In the genomic region with DNA sequence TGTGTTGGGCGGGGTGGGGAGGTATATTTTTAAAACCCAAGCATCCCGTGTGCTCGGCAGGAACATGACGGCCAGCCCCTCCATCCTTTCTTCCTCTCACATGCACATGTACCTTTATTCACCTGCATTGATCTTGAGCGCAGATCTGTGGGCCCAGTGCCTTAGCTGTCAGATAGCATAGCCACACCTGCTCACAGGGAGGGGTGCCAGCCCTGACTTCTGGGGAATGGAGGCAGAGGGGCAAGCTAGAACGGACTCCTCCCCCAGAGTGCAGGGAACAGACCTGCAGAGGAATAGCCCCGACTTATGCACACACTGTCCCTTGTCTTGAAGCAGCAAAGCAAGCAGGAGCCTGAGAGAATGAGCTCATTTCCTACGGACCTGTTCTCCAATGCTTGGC, we compare ENCODE assay signal across 21 cellular contexts. TPM values are rescaled to one million over a fixed set of nuclear protein-coding genes. Genes with fewer than 3 reads are reported as not detected.
DNase-seq lines count a peak whose midpoint lies in the region; ATAC-seq, FAIRE-seq and TF ChIP-seq lines count a peak whose summit lies in the region.
"Had no signal": no experiment of that assay in that cellular context is flagged by ENCODE, and none has a peak within 500 bp of the region (broad histone marks: within the 10 kb centered on the region; RNA-seq: fewer than 3 reads in every experiment).

No MANE protein-coding gene starts in this region.

- TF ChIP-seq POLR2A in K562 (conservative IDR thresholded peaks at IDR 0.05) (no peak), tibial nerve (IDR thresholded peaks at IDR 0.05) (no peak)

- CTCF ChIA-PET in K562 (lab: Yijun Ruan, JAX; ENCODE audit: low intra/inter-chr PET ratio) = no interaction called here

- H3K27ac ChIP-seq in GM23338 (ENCODE audit: low read depth) (no peak overlapping the region), SU-DHL-6 (ENCODE audit: low read depth, low read length) (peak overlapping the region; percentile 83), K562 (ENCODE audit: extremely low read depth, low read depth, low read length) (no peak overlapping the region), tibial nerve (no peak overlapping the region)
- H3K27ac ChIP-seq: BLaER1 had no signal

- TF ChIP-seq RAD21 in K562 (CRISPR knock-in tag; conservative IDR thresholded peaks at IDR 0.05 in 1 of 2, IDR thresholded peaks at IDR 0.05 in 1 of 2) = no peak

- H3K4me1 Mint-ChIP-seq in GM23338 = no peaks in the 10 kb centered on the region
- H3K4me1 Mint-ChIP-seq in nephron progenitor cell = peaks cover 11% of the 10 kb centered on the region

- no peak overlapping the region for H3K4me3 Mint-ChIP-seq in GM23338
- no peak overlapping the region for H3K4me3 Mint-ChIP-seq in nephron progenitor cell
- H3K4me3 Mint-ChIP-seq: CD14-positive monocyte; CD4-positive, alpha-beta memory T cell; HFFc6; IgD-negative memory B cell had no signal

- no peaks in the 10 kb centered on the region for H3K9me1 ChIP-seq in K562 (ENCODE audit: control insufficient read depth, insufficient read depth, low read length)

- TF ChIP-seq CTCF in GM23338 (conservative IDR thresholded peaks at IDR 0.05; ENCODE audit: low read depth in 2 of 2) (no peak), SU-DHL-6 (IDR thresholded peaks at IDR 0.05; ENCODE audit: insufficient read depth, low read length, poor library complexity, severe bottlenecking) (no peak), K562 (IDR thresholded peaks at IDR 0.05 in 2 of 3, conservative IDR thresholded peaks at IDR 0.05 in 1 of 3; ENCODE audit: insufficient read depth in 2 of 3, low read depth in 1 of 3, low read length in 3 of 3) (no peak), nephron progenitor cell (IDR thresholded peaks at IDR 0.05) (no peak), tibial nerve (IDR thresholded peaks at IDR 0.05) (no peak)

- H3K27me3 Mint-ChIP-seq in GM23338 (ENCODE audit: insufficient read depth, low read depth, poor library complexity) = peaks cover 4% of the 10 kb centered on the region
- H3K27me3 Mint-ChIP-seq in nephron progenitor cell (ENCODE audit: low read depth, poor library complexity) = peaks cover 5% of the 10 kb centered on the region
- H3K27me3 Mint-ChIP-seq: CD4-positive, alpha-beta memory T cell; IgD-negative memory B cell had no signal

- DNase-seq in GM23338 (ENCODE audit: low spot score) = no peak
- DNase-seq in K562 (ENCODE audit: extremely low read depth in 1 of 4, low spot score in 3 of 4) = no peak
- DNase-seq in nephron progenitor cell = no peak
- no peak for DNase-seq in tibial nerve (ENCODE audit: low spot score in 2 of 2)
- no peak for DNase-seq in LoVo (ENCODE audit: low spot score)
- DNase-seq in NCI-H2171 treated with DMSO at 0.1 percent for 48 hours (lab: John Stamatoyannopoulos, UW) = no peak
- DNase-seq: 8988T; CD4-positive, alpha-beta memory T cell; COR-L47; DMS 273 treated with DMSO at 0.1 percent for 48 hours; HFFc6 had no signal

- no peaks in the 10 kb centered on the region; the same call in 1 of the 2 replicates for H4K20me1 ChIP-seq in GM23338 (replicated peaks; ENCODE audit: insufficient read depth)
- no peaks in the 10 kb centered on the region for H4K20me1 ChIP-seq in SU-DHL-6 (ENCODE audit: low read depth, low read length)
- no peaks in the 10 kb centered on the region; the same call in 1 of the 2 replicates for H4K20me1 ChIP-seq in K562 (replicated peaks; ENCODE audit: control insufficient read depth, insufficient read depth, low read length)
- H4K20me1 ChIP-seq: BLaER1 had no signal

- POLR2A ChIA-PET in K562 (lab: Yijun Ruan, JAX) = interaction anchor here (0.5 to 0.9 kb wide), 4 partner anchors 11 to 121 kb away, joined by 3 to 4 read pairs (median 3); no protein-coding TSS in a partner anchor

- FAIRE-seq in K562 (lab: Jason Lieb, UNC) = no peak
- FAIRE-seq: G401.6, GM12891, GM19239, H54, HepG2 had no signal

- H3K4me1 ChIP-seq in GM23338 (ENCODE audit: insufficient read depth) = no peaks in the 10 kb centered on the region
- H3K4me1 ChIP-seq in K562 (replicated peaks in 1 of 2; ENCODE audit: control insufficient read depth in 2 of 2, insufficient read depth in 2 of 2, low read length in 2 of 2) = no peaks in the 10 kb centered on the region
- H3K4me1 ChIP-seq in tibial nerve = no peaks in the 10 kb centered on the region

- ATAC-seq in GM23338 (peak; percentile 41; the same call in 2 of the 3 replicates), K562 (no peak)
- ATAC-seq: HCT116 had no signal

- H2AFZ ChIP-seq in GM23338 = no peak overlapping the region
- H2AFZ ChIP-seq in SU-DHL-6 (ENCODE audit: low read depth, low read length, severe bottlenecking) = no peak overlapping the region
- no peak overlapping the region for H2AFZ ChIP-seq in K562 (ENCODE audit: low read depth, low read length)

- H3K79me2 ChIP-seq in GM23338 (replicated peaks; ENCODE audit: insufficient read depth) = no peaks in the 10 kb centered on the region
- H3K79me2 ChIP-seq in SU-DHL-6 (ENCODE audit: insufficient read depth, low read length) = no peaks in the 10 kb centered on the region
- H3K79me2 ChIP-seq in K562 (ENCODE audit: control insufficient read depth, insufficient read depth, low read length) = no peaks in the 10 kb centered on the region

- H3K9me3 Mint-ChIP-seq in GM23338 (no peaks in the 10 kb centered on the region), nephron progenitor cell (no peaks in the 10 kb centered on the region)
- H3K9me3 Mint-ChIP-seq: CD14-positive monocyte; CD4-positive, alpha-beta memory T cell; HFFc6; IgD-negative memory B cell had no signal

- H3K9me3 ChIP-seq in SU-DHL-6 (ENCODE audit: insufficient read depth, low read length) (no peaks in the 10 kb centered on the region), K562 (replicated peaks; ENCODE audit: control insufficient read depth, insufficient read depth, low read depth, low read length) (no peaks in the 10 kb centered on the region), tibial nerve (no peaks in the 10 kb centered on the region)
- H3K9me3 ChIP-seq: BLaER1 had no signal

- no peaks in the 10 kb centered on the region; the same call in 1 of the 2 replicates for H3F3A ChIP-seq in GM23338 (replicated peaks; ENCODE audit: low read depth)
- H3F3A ChIP-seq in SU-DHL-6 (ENCODE audit: insufficient read depth) = peaks cover 46% of the 10 kb centered on the region

- H3K27me3 ChIP-seq in GM23338 (ENCODE audit: insufficient read depth) (no peaks in the 10 kb centered on the region), SU-DHL-6 (ENCODE audit: low read length) (no peaks in the 10 kb centered on the region), K562 (ENCODE audit: control insufficient read depth in 2 of 2, insufficient read depth in 2 of 2, low read length in 2 of 2) (peaks cover 19 to 31% of the 10 kb centered on the region in 2 experiments), tibial nerve (no peaks in the 10 kb centered on the region)
- H3K27me3 ChIP-seq: BLaER1 had no signal

- H3K4me3 ChIP-seq in GM23338 (no peak overlapping the region), SU-DHL-6 (ENCODE audit: insufficient read depth, low read length, poor library complexity, severe bottlenecking) (no peak overlapping the region), K562 (no peak overlapping the region), tibial nerve (no peak overlapping the region)
- H3K4me3 ChIP-seq: BLaER1 had no signal

- no peak for TF ChIP-seq EP300 in K562 (IDR thresholded peaks at IDR 0.05; ENCODE audit: low read length)
- no peak for TF ChIP-seq EP300 in tibial nerve (IDR thresholded peaks at IDR 0.05)

- H3K27ac Mint-ChIP-seq in GM23338 (no peak overlapping the region; the same call in 1 of the 2 replicates), nephron progenitor cell (peak overlapping the region; percentile 33)
- H3K27ac Mint-ChIP-seq: CD14-positive monocyte, HFFc6, IgD-negative memory B cell had no signal

- intact Hi-C loops in K562 (cut with micrococcal nuclease) = no loop called here

- H3K9me2 ChIP-seq in GM23338 (ENCODE audit: insufficient read depth) (no peaks in the 10 kb centered on the region), SU-DHL-6 (replicated peaks; ENCODE audit: insufficient read depth, low read length) (no peaks in the 10 kb centered on the region)

- in situ Hi-C loops in K562 (cut with MboI) = no loop called here

- H3K36me3 Mint-ChIP-seq in GM23338 (ENCODE audit: low read depth) (peaks cover 19% of the 10 kb centered on the region), nephron progenitor cell (ENCODE audit: low read depth) (peaks cover 24% of the 10 kb centered on the region)

- WGBS in K562 (ENCODE audit: insufficient coverage, low coverage, missing lambda C conversion rate) = 70% methylated on average over 8 of the region's 8 CpGs
- 80 to 83% methylated on average over 8 of the region's 8 CpGs for WGBS in tibial nerve, 2 donors

- H3K36me3 ChIP-seq in GM23338 (ENCODE audit: insufficient read depth) (peaks cover 10% of the 10 kb centered on the region; the same call in 1 of the 2 replicates), SU-DHL-6 (ENCODE audit: low read length) (peaks cover 14% of the 10 kb centered on the region; the same call in 1 of the 2 replicates), K562 (ENCODE audit: control insufficient read depth, insufficient read depth, low read length) (peaks cover 13% of the 10 kb centered on the region; the same call in 1 of the 3 replicates), tibial nerve (peaks cover 0 to 23% (median 0%) of the 10 kb centered on the region in 3 donors)

- no TSS peak for BruUV-seq in K562 (replicated peaks; lab: Mats Ljungman, UMichigan)

- H3K4me2 ChIP-seq in GM23338 (no peak overlapping the region), SU-DHL-6 (ENCODE audit: low read depth, low read length, poor library complexity, severe bottlenecking) (no peak overlapping the region), K562 (ENCODE audit: insufficient read depth, low read length) (no peak overlapping the region)
- H3K4me2 ChIP-seq: BLaER1 had no signal

- H3K9ac ChIP-seq in SU-DHL-6 (ENCODE audit: low read length) (0 out of 2 replicates have a peak overlapping the region, but pooled peaks have one; percentile 29), K562 (ENCODE audit: insufficient read depth in 1 of 2, low read depth in 2 of 2, low read length in 2 of 2) (no peak overlapping the region)
- H3K9ac ChIP-seq: BLaER1 had no signal

RNA-seq across cellular contexts. Expression of gene DESI2, which starts 56.1 kb away (rescaled TPM):
- 145 and 175 TPM in 2 replicates for total RNA-seq in GM23338 (2014; rRNA removed; shearing (Covaris generic))
- polyA plus RNA-seq in GM23338 (2016; fragmentation: Nextera tagmentation; extraction: Ambion mirVana) (115 and 145 TPM in 2 replicates), K562 (2011; rRNA removed) (36.6 and 38.4 TPM in 2 replicates), K562 (2014; fragmentation: Illumina TruSeq; extraction: Trizol) (33.6 and 37.8 TPM in 2 replicates), K562 (2014; fragmentation: Nextera tagmentation; extraction: Ambion mirVana) (10 to 100 TPM; 17.4 to 20.4 TPM), K562 (2014; rRNA removed) (26.1 and 26.9 TPM in 2 replicates)
- total RNA-seq in K562 (2011; cell fraction: chromatin; rRNA removed; ENCODE audit: low replicate concordance) = 17.0 and 36.5 TPM in 2 replicates
- 17.3 and 26.5 TPM in 2 replicates for total RNA-seq in K562 (2011; cell fraction: nucleolus; rRNA removed)
- 29.8 and 42.3 TPM in 2 replicates for total RNA-seq in K562 (2011; cell fraction: nucleoplasm; rRNA removed)
- total RNA-seq in K562 (2014; rRNA removed) (40.8 TPM in 2 replicates), K562 (2014; rRNA removed; fragmentation: Illumina TruSeq; extraction: Trizol) (56.9 and 60.6 TPM in 2 replicates), K562 (2015; rRNA removed; fragmentation: Illumina TruSeq; extraction: Trizol) (52.4 and 59.4 TPM in 2 replicates), K562 (2021) (42.3 and 43.9 TPM in 2 replicates), tibial nerve (10 to 100 TPM; 18.8 to 25.5 (median 23.1) TPM)
- polyA plus RNA-seq in K562 (2011; cell fraction: cytosol; rRNA removed) = 15.0 and 26.2 TPM in 2 replicates
- 19.6 and 27.0 TPM in 2 replicates for polyA plus RNA-seq in K562 (2011; cell fraction: nucleus; rRNA removed)
- polyA plus RNA-seq in K562 (2012) = 21.9 and 29.7 TPM in 2 replicates
- 55.3 and 64.0 TPM in 2 replicates for polyA minus RNA-seq in K562 (2011; rRNA and poly(A)+ RNA removed)
- 21.1 and 24.8 TPM in 2 replicates for polyA minus RNA-seq in K562 (2011; cell fraction: cytosol; rRNA and poly(A)+ RNA removed)
- polyA minus RNA-seq in K562 (2011; cell fraction: nucleus; rRNA and poly(A)+ RNA removed) = 25.3 and 40.5 TPM in 2 replicates
